Comparison of ENCODE assay signal across 24 cellular contexts in genomic region chr10:89082086-89082485, GRCh38.
"Had no signal": no experiment of that assay in that cellular context is flagged by ENCODE, and none has a peak within 500 bp of the region (broad histone marks: within the 10 kb centered on the region; RNA-seq: fewer than 3 reads in every experiment).

No MANE protein-coding gene starts in this region.

- H3K27me3 ChIP-seq: MG63, SJCRH30 had no signal

- ATAC-seq: Panc1, PC-3 had no signal

- H3K36me3 ChIP-seq: MG63, SJCRH30 had no signal

- DNase-seq: Karpas-422, KG1, MG63, MV-4-11, NCI-H1048, NCI-H1105, NCI-H1417, NCI-H1436 treated with DMSO at 0.1 percent for 48 hours, NCI-H1694, NCI-H187 treated with DMSO at 0.1 percent for 48 hours, NCI-H2029 treated with DMSO at 0.1 percent for 48 hours, NCI-H2171, NCI-H226, NCI-H446, NCI-H510A, NCI-H524 treated with DMSO at 0.1 percent for 48 hours, NCI-H69, NCI-H774, PC-3, SHP77 treated with DMSO at 0.1 percent for 48 hours, SJCRH30 had no signal

- H3K4me3 ChIP-seq: MG63, SJCRH30 had no signal

- H3K9me3 ChIP-seq: MG63, SJCRH30 had no signal

- H3K27ac ChIP-seq: HL-60, RWPE1, SJCRH30 had no signal
